9 cellular contexts compared by ENCODE assay signal in the genomic region with DNA sequence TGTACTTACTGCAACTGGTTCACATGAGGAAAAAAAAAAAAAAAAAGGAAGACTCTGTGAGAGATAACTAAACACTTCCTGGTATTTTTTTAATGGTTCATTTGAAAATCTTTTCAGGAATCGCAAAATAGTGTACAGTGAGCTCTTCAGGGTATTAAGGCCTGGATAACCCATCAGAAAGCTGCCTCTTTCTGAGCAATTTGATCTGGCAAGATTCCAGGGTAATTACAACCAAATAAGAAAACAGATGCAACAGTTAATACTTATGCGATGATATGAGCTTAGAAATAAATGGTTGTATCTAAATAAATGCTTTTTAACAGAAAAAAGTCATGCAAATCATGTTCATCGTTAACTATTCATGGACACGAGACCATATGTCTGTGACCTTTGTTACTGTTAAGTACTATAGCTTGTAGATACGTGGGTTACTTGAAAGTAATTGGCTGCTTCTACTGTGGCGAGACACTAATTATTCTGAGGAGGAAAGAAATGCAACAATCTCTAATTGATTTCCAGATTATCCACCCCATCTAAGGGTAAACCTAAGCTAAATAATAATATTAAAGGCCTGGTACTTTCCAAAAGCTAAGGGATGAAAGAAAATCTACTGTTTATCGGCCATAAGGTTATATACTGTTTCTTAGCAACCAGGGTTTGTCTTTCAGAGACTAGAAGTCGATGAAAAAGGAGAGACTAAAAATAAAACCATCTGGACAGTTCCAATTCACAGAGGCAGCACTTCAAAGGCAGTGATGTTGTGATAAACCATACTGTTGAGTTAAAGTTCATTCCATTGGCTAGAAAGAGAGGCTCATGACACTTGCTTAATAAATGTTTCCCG. TPM values are rescaled to one million over a fixed set of nuclear protein-coding genes. Genes with fewer than 3 reads are reported as not detected.
A peak's percentile ranks its signal among the peaks of the same experiment; 100 is the strongest.
DNase-seq lines count a peak whose midpoint lies in the region; ATAC-seq and TF ChIP-seq lines count a peak whose summit lies in the region.
"Had no signal": no experiment of that assay in that cellular context is flagged by ENCODE, and none has a peak within 500 bp of the region (broad histone marks: within the 10 kb centered on the region; RNA-seq: fewer than 3 reads in every experiment).

No MANE protein-coding gene starts in this region.

- no peaks in the 10 kb centered on the region for H3K36me3 ChIP-seq in SK-N-SH (replicated peaks in 1 of 2; ENCODE audit: control insufficient read depth in 1 of 2, insufficient read depth in 2 of 2, low read length in 1 of 2)
- no peaks in the 10 kb centered on the region for H3K36me3 ChIP-seq in heart right ventricle

- H3K27ac ChIP-seq in SK-N-SH (ENCODE audit: low read depth in 2 of 2, low read length in 1 of 2) (no peak overlapping the region), heart right ventricle (peak overlapping the region in 8 of 10 donors; percentile 80 to 93 (median 88))
- H3K27ac ChIP-seq: VCaP had no signal

- TF ChIP-seq CTCF in SK-N-SH (IDR thresholded peaks at IDR 0.05) (no peak), heart right ventricle (IDR thresholded peaks at IDR 0.05) (no peak)

- H3K9me3 ChIP-seq in SK-N-SH: no peaks in the 10 kb centered on the region
- no peaks in the 10 kb centered on the region for H3K9me3 ChIP-seq in heart right ventricle

- no peak for TF ChIP-seq RAD21 in SK-N-SH (IDR thresholded peaks at IDR 0.05; ENCODE audit: low read length)

- no peaks in the 10 kb centered on the region for H3K9me3 Mint-ChIP-seq in activated T-cell treated with anti-CD3 and anti-CD28 coated beads, Interleukin-2, amount 50 U/mL, for 24 hours

- H3K4me2 ChIP-seq in SK-N-SH: no peak overlapping the region

- no peaks in the 10 kb centered on the region for H3F3A ChIP-seq in SK-N-SH (replicated peaks; ENCODE audit: insufficient read depth)

- no peaks in the 10 kb centered on the region for H3K79me2 ChIP-seq in SK-N-SH (ENCODE audit: insufficient read depth)

- H3K4me1 Mint-ChIP-seq in activated T-cell treated with anti-CD3 and anti-CD28 coated beads, Interleukin-2, amount 50 U/mL, for 24 hours (ENCODE audit: low read depth): peaks cover 60% of the 10 kb centered on the region

- no peak for DNase-seq in activated T-cell treated with anti-CD3 and anti-CD28 coated beads, Interleukin-2, amount 50 U/mL, for 24 hours
- no peak for DNase-seq in activated T-cell treated with anti-CD3 and anti-CD28 coated beads, Interleukin-2, amount 50 U/mL, for 48 hours
- DNase-seq in SK-N-SH (peak; percentile 38), heart right ventricle (no peak), stromal cell of bone marrow (ENCODE audit: low read depth) (peak; percentile 19), COLO829 (ENCODE audit: low spot score) (no peak)
- DNase-seq in activated CD4-positive, CD25-positive, alpha-beta regulatory T cell (lab: John Stamatoyannopoulos, UW): no peak
- DNase-seq in NK-92 treated with Interleukin-12 subunit alpha and Interleukin-12 subunit beta, amount 100 ng/mL, for 24 hours (lab: John Stamatoyannopoulos, UW): no peak

- no peak for TF ChIP-seq EP300 in SK-N-SH (IDR thresholded peaks at IDR 0.05; ENCODE audit: borderline replicate concordance in 1 of 2, low read depth in 1 of 2, low read length in 1 of 2)

- peak overlapping the region; percentile 99 for H3K27ac Mint-ChIP-seq in activated T-cell treated with anti-CD3 and anti-CD28 coated beads, Interleukin-2, amount 50 U/mL, for 24 hours

- H3K4me3 Mint-ChIP-seq in activated T-cell treated with anti-CD3 and anti-CD28 coated beads, Interleukin-2, amount 50 U/mL, for 24 hours: peak overlapping the region; percentile 86

- CTCF ChIA-PET in SK-N-SH (lab: Yijun Ruan, JAX): interaction anchor here (0.6 to 0.7 kb wide), 2 partner anchors 250 to 798 kb away, joined by 3 read pairs; no protein-coding TSS in a partner anchor

- H3K4me1 ChIP-seq in SK-N-SH (ENCODE audit: control insufficient read depth in 1 of 2, insufficient read depth in 2 of 2, low read depth in 1 of 2, low read length in 1 of 2): peaks cover 0 to 5% of the 10 kb centered on the region in 2 experiments; a peak in 1 of 4 replicates
- peaks cover 0 to 45% (median 27%) of the 10 kb centered on the region in 9 donors for H3K4me1 ChIP-seq in heart right ventricle

- no peaks in the 10 kb centered on the region for H3K27me3 ChIP-seq in SK-N-SH (ENCODE audit: insufficient read depth)
- no peaks in the 10 kb centered on the region for H3K27me3 ChIP-seq in heart right ventricle

- no peak overlapping the region for H3K9ac ChIP-seq in SK-N-SH

- no peak overlapping the region for H3K4me3 ChIP-seq in SK-N-SH (ENCODE audit: low read depth in 2 of 2, low read length in 1 of 2)
- H3K4me3 ChIP-seq in heart right ventricle: peak overlapping the region in 9 of 10 donors; percentile 56 to 78 (median 74)

- no peak overlapping the region for H2AFZ ChIP-seq in SK-N-SH (ENCODE audit: low read depth)

- no peaks in the 10 kb centered on the region for H3K27me3 Mint-ChIP-seq in activated T-cell treated with anti-CD3 and anti-CD28 coated beads, Interleukin-2, amount 50 U/mL, for 24 hours

- peaks cover 12% of the 10 kb centered on the region for H3K36me3 Mint-ChIP-seq in activated T-cell treated with anti-CD3 and anti-CD28 coated beads, Interleukin-2, amount 50 U/mL, for 24 hours (ENCODE audit: low read depth)

- no peaks in the 10 kb centered on the region for H4K20me1 ChIP-seq in SK-N-SH (ENCODE audit: insufficient read depth)

- intact Hi-C loops in heart right ventricle (cut with DNase I): no loop called here

- POLR2A ChIA-PET in SK-N-SH (lab: Yijun Ruan, JAX): no interaction called here

- 84% methylated on average over 9 of the region's 9 CpGs for WGBS in SK-N-SH (ENCODE audit: low lambda C conversion rate)
- WGBS in heart right ventricle, 2 donors: 32 to 34% methylated on average over 9 of the region's 9 CpGs

- ATAC-seq in heart right ventricle: peak in 6 of 8 donors; percentile 25 to 68 (median 42)

- no peaks in the 10 kb centered on the region for H3K9me2 ChIP-seq in SK-N-SH

TF ChIP-seq in SK-N-SH, 30 proteins besides CTCF, POLR2A, EP300 and RAD21:
- TF ChIP-seq NRF1 (IDR thresholded peaks at IDR 0.05; ENCODE audit: low read depth, low read length) (no peak), RCOR1 (IDR thresholded peaks at IDR 0.05; ENCODE audit: low read length) (no peak)

RNA-seq across cellular contexts. Expression of gene EPSTI1, which starts 1.7 kb away (rescaled TPM):
- polyA plus RNA-seq in SK-N-SH (2012; rRNA removed) (0.02 TPM in 1 of 2 replicates, not detected in the other), heart right ventricle (1 to 10 TPM; 1.8 to 2.0 TPM)
- polyA plus RNA-seq in SK-N-SH (2012; cell fraction: cytosol; rRNA removed): 0.01 and 0.04 TPM in 2 replicates
- 0.02 TPM in 1 of 2 replicates, not detected in the other for polyA plus RNA-seq in SK-N-SH (2012; cell fraction: nucleus; rRNA removed)
- total RNA-seq in heart right ventricle: 10 to 100 TPM in 1 of 10 donors, 1 to 10 TPM in 9; 2.4 to 31.3 (median 4.7) TPM

RNA-seq across cellular contexts. Expression of gene DNAJC15, which starts 33.0 kb away (rescaled TPM):
- polyA plus RNA-seq in SK-N-SH (2012; rRNA removed) (13.6 and 18.4 TPM in 2 replicates), heart right ventricle (10 to 100 TPM; 14.4 to 36.7 TPM)
- 17.4 and 17.6 TPM in 2 replicates for polyA plus RNA-seq in SK-N-SH (2012; cell fraction: cytosol; rRNA removed)
- polyA plus RNA-seq in SK-N-SH (2012; cell fraction: nucleus; rRNA removed): 6.2 and 6.7 TPM in 2 replicates
- 10 to 100 TPM; 16.7 to 32.1 (median 28.1) TPM for total RNA-seq in heart right ventricle

Comparison
In these comparisons a context has a peak if more than half of its experiments do, and no peak if none do; other contexts are left out.
1. DNase-seq: peak in SK-N-SH (single experiment) and stromal cell of bone marrow (single experiment); none in activated T-cell treated with anti-CD3 and anti-CD28 coated beads, Interleukin-2, amount 50 U/mL, for 24 hours (single experiment), activated T-cell treated with anti-CD3 and anti-CD28 coated beads, Interleukin-2, amount 50 U/mL, for 48 hours (0 of 2), heart right ventricle (0 of 2), activated CD4-positive, CD25-positive, alpha-beta regulatory T cell (0 of 4), NK-92 treated with Interleukin-12 subunit alpha and Interleukin-12 subunit beta, amount 100 ng/mL, for 24 hours (single experiment) and COLO829 (single experiment).
2. H3K27ac ChIP-seq: peak in heart right ventricle (8 of 10); none in SK-N-SH (0 of 2).
3. H3K4me3 ChIP-seq: peak in heart right ventricle (9 of 10); none in SK-N-SH (0 of 2).